27 cellular contexts compared by ENCODE assay signal in the genomic region with DNA sequence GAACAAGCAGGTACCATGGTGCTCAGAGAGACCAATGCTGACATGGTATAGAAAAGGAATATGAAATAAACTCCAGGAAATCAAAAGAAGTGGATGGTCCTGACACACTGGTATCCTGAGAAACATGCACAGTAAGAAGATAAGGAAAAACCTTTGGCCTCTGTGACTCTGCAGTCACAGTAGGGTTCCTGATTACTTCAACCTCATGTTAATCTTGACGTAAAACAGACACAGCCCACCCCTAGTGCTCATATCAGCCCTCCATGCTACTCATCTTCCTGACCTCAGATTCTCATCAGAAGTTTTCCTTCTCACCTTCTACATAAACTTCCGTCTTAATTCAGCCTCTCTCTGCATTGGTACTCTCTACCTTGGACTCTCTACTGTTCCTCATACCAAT.
"Had no signal": no experiment of that assay in that cellular context is flagged by ENCODE, and none has a peak within 500 bp of the region (broad histone marks: within the 10 kb centered on the region; RNA-seq: fewer than 3 reads in every experiment).

No MANE protein-coding gene starts in this region.

- H3K9me3 ChIP-seq: ascending aorta, breast epithelium, colonic mucosa had no signal

- H3K27ac ChIP-seq: ascending aorta, breast epithelium, cardiac muscle cell, colonic mucosa, WERI-Rb-1 had no signal

- ATAC-seq: activated CD4-positive, CD25-positive, alpha-beta regulatory T cell treated with anti-CD3 and anti-CD28 coated beads, Interleukin-2, amount 50 U/mL, for 24 hours; activated CD8-positive, alpha-beta memory T cell treated with anti-CD3 and anti-CD28 coated beads, Interleukin-2, amount 10 ng/mL, durations not matched to agents 7 days and 5 days; activated CD8-positive, alpha-beta T cell treated with anti-CD3 and anti-CD28 coated beads, Interleukin-2, amount 10 ng/mL, durations not matched to agents 7 days and 5 days; activated naive CD4-positive, alpha-beta T cell treated with anti-CD3 and anti-CD28 coated beads, Interleukin-2, amount 50 U/mL, for 72 hours; esophagus mucosa had no signal

- H3K4me3 ChIP-seq: ascending aorta, breast epithelium, cardiac muscle cell, colonic mucosa had no signal

- H3K27me3 ChIP-seq: ascending aorta, breast epithelium, cardiac muscle cell, colonic mucosa had no signal

- H3K4me1 ChIP-seq: ascending aorta, breast epithelium, colonic mucosa had no signal

- DNase-seq: activated B cell treated with CpG ODN at 0.5 μM for 24 hours; activated CD4-positive, alpha-beta memory T cell treated with anti-CD3 and anti-CD28 coated beads for 36 hours; activated CD4-positive, alpha-beta T cell treated with anti-CD3 and anti-CD28 coated beads for 48 hours; activated CD4-positive, alpha-beta T cell treated with anti-CD3 and anti-CD28 coated beads, Interleukin-2, amount 50 U/mL, for 1 hour; activated CD8-positive, alpha-beta memory T cell treated with anti-CD3 and anti-CD28 coated beads, Interleukin-2, amount 10 ng/mL, durations not matched to agents 7 days and 5 days; activated CD8-positive, alpha-beta memory T cell treated with anti-CD3 and anti-CD28 coated beads, Interleukin-2, amount 50 U/mL, for 4 hours; activated CD8-positive, alpha-beta T cell treated with anti-CD3 and anti-CD28 coated beads, Interleukin-2, amount 10 ng/mL, durations not matched to agents 7 days and 5 days; activated effector memory CD4-positive, alpha-beta T cell treated with anti-CD3 and anti-CD28 coated beads, Interleukin-2, amount 50 U/mL, for 16 hours; activated naive CD4-positive, alpha-beta T cell treated with anti-CD3 and anti-CD28 coated beads, Interleukin-2, amount 10 ng/mL, durations not matched to agents 7 days and 5 days; activated naive CD8-positive, alpha-beta T cell treated with anti-CD3 and anti-CD28 coated beads, Interleukin-2, amount 10 ng/mL, durations not matched to agents 7 days and 5 days; activated T-cell treated with anti-CD3 and anti-CD28 coated beads, Interleukin-2, amount 50 U/mL, for 1 hour; activated T-cell treated with anti-CD3 and anti-CD28 coated beads, Interleukin-2, amount 50 U/mL, for 48 hours; central memory CD4-positive, alpha-beta T cell; cerebellar nuclear complex; colonic mucosa; effector CD8-positive, alpha-beta T cell; endodermal cell; foreskin fibroblast; head of caudate nucleus; T1000; WERI-Rb-1 had no signal

- H3K36me3 ChIP-seq: ascending aorta, breast epithelium, cardiac muscle cell, colonic mucosa, WERI-Rb-1 had no signal
